ENCODE assay signal across 19 cellular contexts in genomic region chr3:45066109-45066801, GRCh38. TPM values are rescaled to one million over a fixed set of nuclear protein-coding genes. Genes with fewer than 3 reads are reported as not detected.
DNase-seq lines count a peak whose midpoint lies in the region; ATAC-seq and TF ChIP-seq lines count a peak whose summit lies in the region.
"Had no signal": no experiment of that assay in that cellular context is flagged by ENCODE, and none has a peak within 500 bp of the region (broad histone marks: within the 10 kb centered on the region; RNA-seq: fewer than 3 reads in every experiment).

No MANE protein-coding gene starts in this region.

- peak; percentile 67 for ATAC-seq in stimulated activated naive CD8-positive, alpha-beta T cell treated with anti-CD3 and anti-CD28 coated beads, Interleukin-15, Interleukin-2, amounts not matched to agents 100 U/mL and 50 U/mL, for 24 hours
- no peak for ATAC-seq in stimulated activated naive CD8-positive, alpha-beta T cell treated with anti-CD3 and anti-CD28 coated beads, Interleukin-15, amount 100 ng/mL, for 72 hours
- ATAC-seq in activated T-helper 17 cell treated with anti-CD3 and anti-CD28 coated beads, Interleukin-2, amount 50 U/mL, for 72 hours (replicated peaks) = peak; percentile 43
- no peak for ATAC-seq in GM18907 (IDR thresholded peaks at IDR 0.05; ENCODE audit: unreplicated experiment)
- ATAC-seq: heart left ventricle had no signal

- H3K36me3 ChIP-seq in transverse colon = no peaks in the 10 kb centered on the region
- H3K36me3 ChIP-seq: BLaER1, heart left ventricle, left ventricle myocardium inferior, uterus had no signal

- peaks cover 5 to 66% (median 35%) of the 10 kb centered on the region in 4 donors for H3K4me1 ChIP-seq in transverse colon

- H3K4me3 ChIP-seq in transverse colon = no peak overlapping the region
- H3K4me3 ChIP-seq: BLaER1, dorsolateral prefrontal cortex, heart left ventricle, left ventricle myocardium inferior, uterus had no signal

- H3K4me3 Mint-ChIP-seq in stimulated activated naive CD8-positive, alpha-beta T cell treated with anti-CD3 and anti-CD28 coated beads, Interleukin-15, amount 100 ng/mL, for 72 hours = no peak overlapping the region
- peak overlapping the region; percentile 1 for H3K4me3 Mint-ChIP-seq in activated T-helper 17 cell treated with anti-CD3 and anti-CD28 coated beads, Interleukin-2, amount 50 U/mL, for 72 hours

- H3K27me3 ChIP-seq in transverse colon = no peaks in the 10 kb centered on the region
- H3K27me3 ChIP-seq: BLaER1, heart left ventricle, uterus had no signal

- no peaks in the 10 kb centered on the region for H3K36me3 Mint-ChIP-seq in activated T-helper 17 cell treated with anti-CD3 and anti-CD28 coated beads, Interleukin-2, amount 50 U/mL, for 72 hours (ENCODE audit: low read depth)

- WGBS in transverse colon (ENCODE audit: low coverage in 1 of 2), 2 donors = 55 to 71% methylated on average over 1 to 3 of the region's 3 CpGs

- peak overlapping the region in 1 of 2 donors; percentile 52 for H3K27ac Mint-ChIP-seq in stimulated activated naive CD8-positive, alpha-beta T cell treated with anti-CD3 and anti-CD28 coated beads, Interleukin-15, amount 100 ng/mL, for 72 hours
- peak overlapping the region; percentile 90 for H3K27ac Mint-ChIP-seq in activated T-helper 17 cell treated with anti-CD3 and anti-CD28 coated beads, Interleukin-2, amount 50 U/mL, for 72 hours

- no peak for TF ChIP-seq CTCF in transverse colon (IDR thresholded peaks at IDR 0.05)

- peak overlapping the region; percentile 20 to 84 (median 56) for H3K27ac ChIP-seq in transverse colon
- H3K27ac ChIP-seq: BLaER1, uterus had no signal

- peaks cover 14% of the 10 kb centered on the region for H3K27me3 Mint-ChIP-seq in stimulated activated naive CD8-positive, alpha-beta T cell treated with anti-CD3 and anti-CD28 coated beads, Interleukin-15, amount 100 ng/mL, for 72 hours
- no peaks in the 10 kb centered on the region for H3K27me3 Mint-ChIP-seq in activated T-helper 17 cell treated with anti-CD3 and anti-CD28 coated beads, Interleukin-2, amount 50 U/mL, for 72 hours

- DNase-seq in stimulated activated naive CD8-positive, alpha-beta T cell treated with anti-CD3 and anti-CD28 coated beads, Interleukin-15, Interleukin-2, amounts not matched to agents 100 U/mL and 50 U/mL, for 24 hours = no peak
- DNase-seq in stimulated activated naive CD8-positive, alpha-beta T cell treated with anti-CD3 and anti-CD28 coated beads, Interleukin-15, amount 100 ng/mL, for 72 hours = no peak
- DNase-seq in glomerular visceral epithelial cell (ENCODE audit: extremely low spot score) = peak; percentile 38
- no peak for DNase-seq in transverse colon
- no peak for DNase-seq in activated CD8-positive, alpha-beta memory T cell treated with anti-CD3 and anti-CD28 coated beads, Interleukin-2, amount 50 U/mL, for 4 hours
- no peak for DNase-seq in DMS79 (lab: John Stamatoyannopoulos, UW)
- DNase-seq: anterior cingulate cortex, dorsolateral prefrontal cortex, H7, heart left ventricle, KG1, left ventricle myocardium inferior, midbrain, NCI-H1694, uterus had no signal

- in situ Hi-C loops in transverse colon (cut with MboI; ENCODE audit: low pct_ligation_motif_present in 1 of 4, low pct_unique_long_range_greater_than_20kb in 1 of 4, low sequenced_read_pairs in 3 of 4) = no loop called here

- no peak for TF ChIP-seq EP300 in transverse colon (IDR thresholded peaks at IDR 0.05; ENCODE audit: low read depth)

- TF ChIP-seq POLR2A in transverse colon (IDR thresholded peaks at IDR 0.05) = no peak

- peaks cover 32% of the 10 kb centered on the region for H3K4me1 Mint-ChIP-seq in stimulated activated naive CD8-positive, alpha-beta T cell treated with anti-CD3 and anti-CD28 coated beads, Interleukin-15, amount 100 ng/mL, for 72 hours
- H3K4me1 Mint-ChIP-seq in activated T-helper 17 cell treated with anti-CD3 and anti-CD28 coated beads, Interleukin-2, amount 50 U/mL, for 72 hours = peaks cover 23% of the 10 kb centered on the region

- H3K9me3 ChIP-seq in transverse colon = no peaks in the 10 kb centered on the region
- H3K9me3 ChIP-seq: BLaER1, heart left ventricle, uterus had no signal

- no peaks in the 10 kb centered on the region for H3K9me3 Mint-ChIP-seq in stimulated activated naive CD8-positive, alpha-beta T cell treated with anti-CD3 and anti-CD28 coated beads, Interleukin-15, amount 100 ng/mL, for 72 hours
- no peaks in the 10 kb centered on the region for H3K9me3 Mint-ChIP-seq in activated T-helper 17 cell treated with anti-CD3 and anti-CD28 coated beads, Interleukin-2, amount 50 U/mL, for 72 hours

- intact Hi-C loops in transverse colon (cut with DNase I; ENCODE audit: low total_unique reads) = no loop called here

RNA-seq across cellular contexts. Expression of gene CLEC3B, which starts 40.2 kb away (rescaled TPM):
- under 1 TPM; 0.37 to 0.66 TPM for total RNA-seq in activated T-helper 17 cell treated with anti-CD3 and anti-CD28 coated beads, Interleukin-2, amount 50 U/mL, for 72 hours
- 10 to 100 TPM in 3 of 4 donors, 1 to 10 TPM in 1; 6.0 to 70.7 (median 16.4) TPM for total RNA-seq in transverse colon
- total RNA-seq: Daoy, H7 had no signal

Comparison
In these comparisons a context has a peak if more than half of its experiments do, and no peak if none do; other contexts are left out.
1. ATAC-seq: peak in stimulated activated naive CD8-positive, alpha-beta T cell treated with anti-CD3 and anti-CD28 coated beads, Interleukin-15, Interleukin-2, amounts not matched to agents 100 U/mL and 50 U/mL, for 24 hours (single experiment) and activated T-helper 17 cell treated with anti-CD3 and anti-CD28 coated beads, Interleukin-2, amount 50 U/mL, for 72 hours (single experiment); none in stimulated activated naive CD8-positive, alpha-beta T cell treated with anti-CD3 and anti-CD28 coated beads, Interleukin-15, amount 100 ng/mL, for 72 hours (single experiment) and GM18907 (single experiment).
2. RNA of gene CLEC3B, which starts 40.2 kb away (total RNA-seq): 6.0 to 70.7 TPM in transverse colon; 0.37 to 0.66 TPM in activated T-helper 17 cell treated with anti-CD3 and anti-CD28 coated beads, Interleukin-2, amount 50 U/mL, for 72 hours; every median in the first group is over 4 times any median in the second.